9 cellular contexts compared by ENCODE assay signal in the genomic region with DNA sequence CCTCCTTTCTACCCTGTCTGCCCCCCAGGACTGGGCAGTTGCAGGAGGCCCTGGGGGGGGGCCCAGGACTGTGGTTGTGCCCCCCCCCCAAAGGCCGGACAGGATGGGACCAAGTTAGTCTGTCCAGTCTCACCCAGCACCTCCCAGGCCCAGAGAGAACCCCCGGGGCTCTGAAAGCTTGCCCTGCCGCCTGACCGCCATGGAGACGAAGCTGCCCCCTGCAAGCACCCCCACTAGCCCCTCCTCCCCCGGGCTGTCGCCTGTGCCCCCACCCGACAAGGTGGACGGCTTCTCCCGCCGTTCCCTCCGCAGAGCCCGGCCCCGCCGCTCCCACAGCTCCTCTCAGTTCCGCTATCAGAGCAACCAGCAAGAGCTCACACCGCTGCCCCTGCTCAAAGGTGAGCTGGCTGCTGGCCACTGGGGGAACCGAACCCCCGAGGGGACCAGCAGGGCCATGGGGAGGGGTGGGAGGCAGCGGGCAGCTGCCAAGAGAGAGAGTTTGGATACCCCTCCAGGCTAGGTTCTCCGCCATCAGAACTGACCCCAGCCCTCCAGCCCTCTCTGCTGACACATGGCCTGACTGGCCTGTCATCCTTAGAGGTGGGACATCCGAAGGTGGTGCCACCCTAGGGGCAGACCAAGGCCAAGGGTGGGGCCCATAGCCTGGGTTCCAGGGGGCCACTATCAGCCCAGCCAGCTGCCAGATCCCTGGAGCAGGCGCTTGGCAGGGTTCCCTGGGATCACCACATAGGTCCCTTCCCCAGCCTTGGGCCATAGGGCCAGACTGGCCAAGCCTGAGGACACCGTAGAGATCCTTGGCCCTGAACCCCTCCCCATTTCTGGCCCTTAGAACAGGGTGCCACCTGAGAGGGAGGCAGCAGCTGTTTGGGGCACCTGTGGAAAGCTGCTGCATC. TPM values are rescaled to one million over a fixed set of nuclear protein-coding genes. Genes with fewer than 3 reads are reported as not detected.
DNase-seq lines count a peak whose midpoint lies in the region; FAIRE-seq and TF ChIP-seq lines count a peak whose summit lies in the region.
"Had no signal": no experiment of that assay in that cellular context is flagged by ENCODE, and none has a peak within 500 bp of the region (broad histone marks: within the 10 kb centered on the region; RNA-seq: fewer than 3 reads in every experiment).

No MANE protein-coding gene starts in this region.

- no peak for DNase-seq in GM12864 (ENCODE audit: low read depth)
- no peak for DNase-seq in fibroblast of lung (ENCODE audit: low read depth in 2 of 2)
- DNase-seq in ureter (ENCODE audit: low spot score): no peak
- no peak for DNase-seq in RCC 7860 (ENCODE audit: low spot score)
- no peak for DNase-seq in D721Med (ENCODE audit: insufficient read length, low spot score)
- no peak for DNase-seq in globus pallidus (ENCODE audit: low spot score)
- DNase-seq: activated CD8-positive, alpha-beta memory T cell treated with anti-CD3 and anti-CD28 coated beads for 24 hours had no signal

- H3K9me3 ChIP-seq in fibroblast of lung (ENCODE audit: control insufficient read depth, insufficient read depth, low read depth, low read length): no peaks in the 10 kb centered on the region

- H2AFZ ChIP-seq in fibroblast of lung (ENCODE audit: low read length): no peak overlapping the region

- H3K9ac ChIP-seq in fibroblast of lung (ENCODE audit: insufficient read depth, low read length) (no peak overlapping the region), rectal smooth muscle tissue (ENCODE audit: low read length) (no peak overlapping the region)

- H3K36me3 ChIP-seq in fibroblast of lung (ENCODE audit: control insufficient read depth, insufficient read depth, low read length): peaks cover 8% of the 10 kb centered on the region
- H3K36me3 ChIP-seq in rectal smooth muscle tissue (ENCODE audit: control insufficient read depth, insufficient read depth, low read length): peaks cover 10% of the 10 kb centered on the region

- H3K79me2 ChIP-seq in fibroblast of lung (ENCODE audit: control insufficient read depth, insufficient read depth, low read length): no peaks in the 10 kb centered on the region

- TF ChIP-seq CTCF in GM12864 (IDR thresholded peaks at IDR 0.05; ENCODE audit: low read depth, low read length, missing control alignments) (no peak), VCaP (conservative IDR thresholded peaks at IDR 0.05) (no peak), fibroblast of lung (conservative IDR thresholded peaks at IDR 0.05 in 1 of 2, IDR thresholded peaks at IDR 0.05 in 1 of 2; ENCODE audit: low read depth in 1 of 2, low read length in 2 of 2) (no peak), D721Med (IDR thresholded peaks at IDR 0.05; ENCODE audit: insufficient read depth, missing control alignments) (no peak)

- peak overlapping the region; percentile 79 for H3K4me2 ChIP-seq in fibroblast of lung (ENCODE audit: extremely low read depth, insufficient read depth, low read length)

- H3K27ac ChIP-seq in VCaP (peak overlapping the region; percentile 89; the same call in 1 of the 2 replicates), fibroblast of lung (ENCODE audit: insufficient read depth, low read length) (no peak overlapping the region), rectal smooth muscle tissue (ENCODE audit: low read depth, low read length) (no peak overlapping the region)

- H3K4me3 ChIP-seq in GM12864 (ENCODE audit: low read depth, low read length) (peak overlapping the region; percentile 76; the same call in 1 of the 2 replicates), fibroblast of lung (replicated peaks in 1 of 4; ENCODE audit: control extremely low read depth in 1 of 4, insufficient read depth in 1 of 4, low read depth in 3 of 4, low read length in 4 of 4) (peak overlapping the region; percentile 47 to 95 (median 69)), rectal smooth muscle tissue (ENCODE audit: low read length) (peak overlapping the region; percentile 86)

- H3K4me1 ChIP-seq in fibroblast of lung (ENCODE audit: control insufficient read depth, extremely low read depth, insufficient read depth, low read length) (peaks cover 6% of the 10 kb centered on the region), rectal smooth muscle tissue (ENCODE audit: control insufficient read depth, insufficient read depth, low read length) (peaks cover 6% of the 10 kb centered on the region)

- FAIRE-seq in RCC 7860 (lab: Jason Lieb, UNC): no peak
- no peak for FAIRE-seq in D721Med (lab: Jason Lieb, UNC)

- H4K20me1 ChIP-seq in fibroblast of lung (ENCODE audit: control insufficient read depth, extremely low read depth, insufficient read depth, low read length): no peaks in the 10 kb centered on the region

- H3K27me3 ChIP-seq in fibroblast of lung (ENCODE audit: control insufficient read depth, insufficient read depth, low read length) (no peaks in the 10 kb centered on the region), rectal smooth muscle tissue (ENCODE audit: control insufficient read depth, insufficient read depth, low read length) (no peaks in the 10 kb centered on the region)

RNA-seq across cellular contexts. Expression of gene PPP2R5B, which starts 1.3 kb away (rescaled TPM):
- 6.2 and 12.1 TPM in 2 replicates for total RNA-seq in fibroblast of lung
- polyA plus RNA-seq in fibroblast of lung: 10.9 and 12.4 TPM in 2 replicates
- polyA plus RNA-seq in fibroblast of lung (2012): 13.2 and 14.5 TPM in 2 replicates
- 13.4 and 24.2 TPM in 2 replicates for polyA minus RNA-seq in fibroblast of lung (ENCODE audit: low replicate concordance)
- total RNA-seq in ureter: 18.9 TPM

RNA-seq across cellular contexts. Expression of gene ATG2A, which starts 8.8 kb away (rescaled TPM):
- 7.4 and 9.9 TPM in 2 replicates for total RNA-seq in fibroblast of lung
- 3.1 and 5.1 TPM in 2 replicates for polyA plus RNA-seq in fibroblast of lung
- 9.5 and 15.8 TPM in 2 replicates for polyA plus RNA-seq in fibroblast of lung (2012)
- polyA minus RNA-seq in fibroblast of lung (ENCODE audit: low replicate concordance): 14.8 and 32.3 TPM in 2 replicates
- total RNA-seq in ureter: 27.9 TPM

RNA-seq across cellular contexts. Expression of gene GPHA2, which starts 9.9 kb away (rescaled TPM):
- total RNA-seq in fibroblast of lung: not detected in 2 replicates
- not detected in 2 replicates for polyA plus RNA-seq in fibroblast of lung
- polyA plus RNA-seq in fibroblast of lung (2012): not detected in 2 replicates
- polyA minus RNA-seq in fibroblast of lung (ENCODE audit: low replicate concordance): not detected in 2 replicates
- total RNA-seq in ureter: not detected

RNA-seq across cellular contexts. Expression of gene MAJIN, which starts 46.1 kb away (rescaled TPM):
- total RNA-seq in fibroblast of lung: not detected in 2 replicates
- polyA plus RNA-seq in fibroblast of lung: not detected in 2 replicates
- polyA plus RNA-seq in fibroblast of lung (2012): not detected in 2 replicates
- not detected in 2 replicates for polyA minus RNA-seq in fibroblast of lung (ENCODE audit: low replicate concordance)
- total RNA-seq in ureter: not detected

RNA-seq across cellular contexts. Expression of gene EHD1, which starts 47.4 kb away (rescaled TPM):
- total RNA-seq in fibroblast of lung: 40.8 and 71.3 TPM in 2 replicates
- polyA plus RNA-seq in fibroblast of lung: 240 and 248 TPM in 2 replicates
- 181 and 192 TPM in 2 replicates for polyA plus RNA-seq in fibroblast of lung (2012)
- 634 and 716 TPM in 2 replicates for polyA minus RNA-seq in fibroblast of lung (ENCODE audit: low replicate concordance)
- 47.3 TPM for total RNA-seq in ureter
